17 cellular contexts compared by ENCODE assay signal in genomic region chr14:77187649-77188012, GRCh38. TPM values are rescaled to one million over a fixed set of nuclear protein-coding genes. Genes with fewer than 3 reads are reported as not detected.
A peak's percentile ranks its signal among the peaks of the same experiment; 100 is the strongest.
DNase-seq lines count a peak whose midpoint lies in the region; ATAC-seq, FAIRE-seq and TF ChIP-seq lines count a peak whose summit lies in the region.
"Had no signal": no experiment of that assay in that cellular context is flagged by ENCODE, and none has a peak within 500 bp of the region (broad histone marks: within the 10 kb centered on the region; RNA-seq: fewer than 3 reads in every experiment).

No MANE protein-coding gene starts in this region.

- H4K8ac ChIP-seq in neuronal stem cell (ENCODE audit: low read depth, low read length) = no peak overlapping the region

- H3K9me2 ChIP-seq in HCT116 (ENCODE audit: insufficient read depth) = no peaks in the 10 kb centered on the region

- TF ChIP-seq RAD21 in HCT116 (IDR thresholded peaks at IDR 0.05; ENCODE audit: low read depth) = no peak

- DNase-seq in HCT116 (ENCODE audit: low read depth, low spot score) (no peak), body of pancreas (no peak), neuronal stem cell (ENCODE audit: low spot score) (no peak), H54 (ENCODE audit: insufficient read length, low spot score) (no peak)
- DNase-seq: CD4-positive, alpha-beta memory T cell; GOT3; Kasumi-1; NCI-H1105; NCI-H2171; OCI-M1 had no signal

- peak overlapping the region; percentile 15; the same call in 1 of the 2 replicates for H3K9ac ChIP-seq in BLaER1
- H3K9ac ChIP-seq in HCT116 (ENCODE audit: low read length) = no peak overlapping the region
- H3K9ac ChIP-seq in neuronal stem cell (ENCODE audit: low read depth, low read length, poor library complexity) = no peak overlapping the region

- no peak overlapping the region for H2BK120ac ChIP-seq in neuronal stem cell (ENCODE audit: low read depth, low read length)

- WGBS in body of pancreas, 2 donors = 64 to 67% methylated on average over 2 to 3 of the region's 3 CpGs
- no CpG with 5 or more reads among the region's 3 CpGs for WGBS in neuronal stem cell (ENCODE audit: extremely low coverage in 2 of 2, insufficient read length in 2 of 2, insufficient replicate concordance in 1 of 2), 2 donors

- no peaks in the 10 kb centered on the region for H3K9me3 ChIP-seq in BLaER1
- no peaks in the 10 kb centered on the region for H3K9me3 ChIP-seq in HCT116 (ENCODE audit: control insufficient read depth in 1 of 2, insufficient read depth in 1 of 2, low read depth in 1 of 2, low read length in 2 of 2)
- H3K9me3 ChIP-seq in body of pancreas = no peaks in the 10 kb centered on the region
- no peaks in the 10 kb centered on the region for H3K9me3 ChIP-seq in neuronal stem cell (replicated peaks in 1 of 2; ENCODE audit: control insufficient read depth in 2 of 2, insufficient read depth in 1 of 2, low read depth in 1 of 2, low read length in 2 of 2)

- peak overlapping the region; percentile 5 for H3K14ac ChIP-seq in neuronal stem cell (ENCODE audit: low read length)

- H3K4me3 ChIP-seq in BLaER1 (no peak overlapping the region), HCT116 (replicated peaks in 1 of 2; ENCODE audit: low read depth in 1 of 2, low read length in 2 of 2) (no peak overlapping the region), body of pancreas (no peak overlapping the region), neuronal stem cell (ENCODE audit: low read length in 2 of 2) (no peak overlapping the region)

- H3K4ac ChIP-seq in neuronal stem cell (ENCODE audit: low read length) = no peak overlapping the region

- H2BK5ac ChIP-seq in neuronal stem cell (ENCODE audit: low read length) = peak overlapping the region; percentile 35

- intact Hi-C loops in HCT116 (cut with micrococcal nuclease) (no loop called here), body of pancreas (cut with DNase I) (no loop called here)

- H2AFZ ChIP-seq in HCT116 (ENCODE audit: low read depth, low read length, poor library complexity, severe bottlenecking) (no peak overlapping the region), neuronal stem cell (ENCODE audit: low read length) (no peak overlapping the region)

- TF ChIP-seq POLR2A in HCT116 (IDR thresholded peaks at IDR 0.05; ENCODE audit: borderline replicate concordance, extremely low read depth, insufficient read depth, insufficient read length) (no peak), body of pancreas (IDR thresholded peaks at IDR 0.05) (no peak), H54 (IDR thresholded peaks at IDR 0.05; ENCODE audit: low read depth, low read length) (no peak)

- H3K4me2 ChIP-seq in BLaER1 (peak overlapping the region; percentile 96), HCT116 (ENCODE audit: low read length) (peak overlapping the region; percentile 45; the same call in 1 of the 2 replicates), neuronal stem cell (ENCODE audit: insufficient read depth, low read length, poor library complexity, severe bottlenecking) (no peak overlapping the region)

- peak overlapping the region; percentile 67 for H4K91ac ChIP-seq in neuronal stem cell (ENCODE audit: low read depth, low read length, poor library complexity)

- CTCF ChIA-PET in HCT116 (lab: Charles Lee) = interaction anchor here (1.3 kb wide), 1 partner anchor 64 kb away, joined by 3 read pairs; no protein-coding TSS in a partner anchor

- H3K27me3 ChIP-seq in BLaER1 = no peaks in the 10 kb centered on the region
- H3K27me3 ChIP-seq in HCT116 (ENCODE audit: insufficient read depth, low read length) = no peaks in the 10 kb centered on the region
- H3K27me3 ChIP-seq in body of pancreas = no peaks in the 10 kb centered on the region
- peaks cover 0 to 31% (median 0%) of the 10 kb centered on the region in 3 experiments for H3K27me3 ChIP-seq in neuronal stem cell (ENCODE audit: control insufficient read depth in 3 of 3, insufficient read depth in 3 of 3, low read depth in 1 of 3, low read length in 3 of 3)

- peak overlapping the region; percentile 55 for H3K27ac ChIP-seq in BLaER1
- H3K27ac ChIP-seq in HCT116 (ENCODE audit: low read depth, low read length) = no peak overlapping the region
- H3K27ac ChIP-seq in body of pancreas = peak overlapping the region; percentile 59 to 74 (median 63)
- no peak overlapping the region for H3K27ac ChIP-seq in neuronal stem cell (replicated peaks; ENCODE audit: low read length)

- ATAC-seq in HCT116 (no peak), body of pancreas (no peak), HG03095 (IDR thresholded peaks at IDR 0.05; ENCODE audit: unreplicated experiment) (no peak), HG02610 (IDR thresholded peaks at IDR 0.05; ENCODE audit: unreplicated experiment) (no peak)

- peak overlapping the region; percentile 90 for H2BK15ac ChIP-seq in neuronal stem cell (ENCODE audit: low read length)

- FAIRE-seq in H54 (lab: Jason Lieb, UNC) = no peak

- TF ChIP-seq CTCF in HCT116 (IDR thresholded peaks at IDR 0.05 in 2 of 3, conservative IDR thresholded peaks at IDR 0.05 in 1 of 3; ENCODE audit: borderline replicate concordance in 1 of 3, insufficient read depth in 1 of 3, low read depth in 2 of 3, low read length in 2 of 3) (no peak), body of pancreas (IDR thresholded peaks at IDR 0.05) (no peak)

- no peak overlapping the region for H2AK5ac ChIP-seq in neuronal stem cell (ENCODE audit: low read depth, low read length)

- H3K18ac ChIP-seq in neuronal stem cell (ENCODE audit: low read length) = peak overlapping the region; percentile 79

- POLR2A ChIA-PET in HCT116 (lab: Charles Lee) = no interaction called here

- H3K79me1 ChIP-seq in neuronal stem cell (ENCODE audit: low read depth, low read length) = no peaks in the 10 kb centered on the region

- no peaks in the 10 kb centered on the region for H3K79me2 ChIP-seq in HCT116 (ENCODE audit: insufficient read depth, low read length)

- H2BK12ac ChIP-seq in neuronal stem cell (ENCODE audit: low read length) = peak overlapping the region; percentile 68

- BruUV-seq in HCT116 (replicated peaks; lab: Mats Ljungman, UMichigan) = no TSS peak

- H3K36me3 ChIP-seq in BLaER1 (peaks cover 8% of the 10 kb centered on the region; the same call in 1 of the 2 replicates), HCT116 (ENCODE audit: control insufficient read depth in 1 of 2, insufficient read depth in 2 of 2, low read length in 2 of 2) (no peaks in the 10 kb centered on the region), body of pancreas (replicated peaks in 1 of 2; ENCODE audit: insufficient read depth in 1 of 2, low read depth in 2 of 2) (no peaks in the 10 kb centered on the region), neuronal stem cell (replicated peaks in 1 of 2; ENCODE audit: control insufficient read depth in 2 of 2, insufficient read depth in 2 of 2, low read length in 2 of 2) (no peaks in the 10 kb centered on the region)

- H4K20me1 ChIP-seq in BLaER1 (no peaks in the 10 kb centered on the region), HCT116 (ENCODE audit: insufficient read depth) (no peaks in the 10 kb centered on the region)

- no peak overlapping the region for H3K23ac ChIP-seq in neuronal stem cell (ENCODE audit: low read depth, low read length, poor library complexity)

- RAD21 ChIA-PET in HCT116 (lab: Charles Lee; ENCODE audit: low non-redundant PET in 1 of 2, low total read pairs in 2 of 2, uncharacterized antibody in 2 of 2, unreplicated experiment in 2 of 2) = no interaction called here

- peaks cover 88% of the 10 kb centered on the region for H3K4me1 ChIP-seq in BLaER1
- peaks cover 4 to 44% of the 10 kb centered on the region in 2 experiments for H3K4me1 ChIP-seq in HCT116 (ENCODE audit: control insufficient read depth in 1 of 2, insufficient read depth in 2 of 2, low read length in 2 of 2)
- peaks cover 17% of the 10 kb centered on the region for H3K4me1 ChIP-seq in body of pancreas
- H3K4me1 ChIP-seq in neuronal stem cell (ENCODE audit: control insufficient read depth in 2 of 2, insufficient read depth in 1 of 2, low read depth in 1 of 2, low read length in 2 of 2) = peaks cover 0 to 12% of the 10 kb centered on the region in 2 donors

TF ChIP-seq in HCT116, 20 proteins besides CTCF, POLR2A, EP300 and RAD21 (continues in another document):
- no peak for TF ChIP-seq EZH2phosphoT487 (IDR thresholded peaks at IDR 0.05; ENCODE audit: borderline replicate concordance)
- no peak for TF ChIP-seq YY1 (IDR thresholded peaks at IDR 0.05; ENCODE audit: extremely low read depth, insufficient replicate concordance, low read depth, low read length)
- TF ChIP-seq EGR1 (IDR thresholded peaks at IDR 0.05; ENCODE audit: low read depth) = no peak
- no peak for TF ChIP-seq FOSL1 (IDR thresholded peaks at IDR 0.05; ENCODE audit: low read depth)
- TF ChIP-seq SP1 (IDR thresholded peaks at IDR 0.05; ENCODE audit: low read depth) = no peak
- TF ChIP-seq ATF3 (IDR thresholded peaks at IDR 0.05) = no peak
- TF ChIP-seq ZBTB33 (IDR thresholded peaks at IDR 0.05; ENCODE audit: extremely low read depth, insufficient replicate concordance, low read length) = no peak
- no peak for TF ChIP-seq JUND (IDR thresholded peaks at IDR 0.05)
- TF ChIP-seq ZNF274 (IDR thresholded peaks at IDR 0.05; ENCODE audit: low read depth, low read length) = no peak
- no peak for TF ChIP-seq POLR2AphosphoS5 (IDR thresholded peaks at IDR 0.05; ENCODE audit: low read depth, low read length)

RNA-seq across cellular contexts. Expression of gene TMEM63C, which starts 6.0 kb away (rescaled TPM):
- 5.7 TPM for total RNA-seq in HCT116 (2021; ENCODE audit: unreplicated experiment)
- polyA plus RNA-seq in HCT116 (2012) = 4.9 and 5.4 TPM in 2 replicates
- total RNA-seq in body of pancreas = 1 to 10 TPM in 1 of 2 donors, under 1 TPM in 1; 0.33 to 3.6 TPM
- polyA plus RNA-seq in neuronal stem cell (2013, experiment 1 of 2) = 1.9 TPM
- polyA plus RNA-seq in neuronal stem cell (2013, experiment 2 of 2) = 1.9 TPM
- total RNA-seq: RPMI7951 had no signal
- polyA plus RNA-seq: CD4-positive, alpha-beta memory T cell had no signal

RNA-seq across cellular contexts. Expression of gene ZDHHC22, which starts 46.0 kb away (rescaled TPM):
- 0.10 TPM for total RNA-seq in HCT116 (2021; ENCODE audit: unreplicated experiment)
- polyA plus RNA-seq in HCT116 (2012) = 0.04 and 0.13 TPM in 2 replicates
- not detected for total RNA-seq in body of pancreas
- 0.53 TPM for polyA plus RNA-seq in neuronal stem cell (2013, experiment 1 of 2)
- 0.54 TPM for polyA plus RNA-seq in neuronal stem cell (2013, experiment 2 of 2)
- total RNA-seq: Calu3; CD4-positive, alpha-beta memory T cell; HT-29; RPMI7951 had no signal
- polyA plus RNA-seq: CD4-positive, alpha-beta memory T cell; IgD-negative memory B cell had no signal

Comparison
In these comparisons a context has a peak if more than half of its experiments do, and no peak if none do; other contexts are left out.
1. H3K27ac ChIP-seq: peak in BLaER1 (single experiment) and body of pancreas (4 of 4); none in HCT116 (single experiment) and neuronal stem cell (single experiment).